In genomic region chr3:154059798-154060197, GRCh38 we compare ENCODE assay signal across 10 cellular contexts.
DNase-seq lines count a peak whose midpoint lies in the region; TF ChIP-seq lines count a peak whose summit lies in the region.
"Had no signal": no experiment of that assay in that cellular context is flagged by ENCODE, and none has a peak within 500 bp of the region (broad histone marks: within the 10 kb centered on the region; RNA-seq: fewer than 3 reads in every experiment).

No MANE protein-coding gene starts in this region.

- H3K4me2 ChIP-seq in hepatocyte: peak overlapping the region; percentile 12

- H3K27ac ChIP-seq in ascending aorta (peak overlapping the region; percentile 70 to 75), hepatocyte (peak overlapping the region; percentile 17), SJCRH30 (no peak overlapping the region)
- H3K27ac ChIP-seq: psoas muscle had no signal

- H3K27me3 ChIP-seq in ascending aorta (no peaks in the 10 kb centered on the region), hepatocyte (no peaks in the 10 kb centered on the region), SJCRH30 (no peaks in the 10 kb centered on the region)

- H3K79me2 ChIP-seq in hepatocyte: no peaks in the 10 kb centered on the region

- H2AFZ ChIP-seq in hepatocyte: peak overlapping the region; percentile 2

- H3K9me2 ChIP-seq in hepatocyte (replicated peaks; ENCODE audit: insufficient read depth): no peaks in the 10 kb centered on the region

- DNase-seq in GM03348 (ENCODE audit: low spot score) (peak; percentile 3), ascending aorta (ENCODE audit: low spot score in 2 of 2) (no peak), hepatocyte (ENCODE audit: low spot score) (peak; percentile 26), retina (peak; percentile 35), NCI-H510A (lab: John Stamatoyannopoulos, UW) (no peak), SJCRH30 (no peak), NCI-H1105 (lab: John Stamatoyannopoulos, UW) (no peak), NCI-H524 (lab: John Stamatoyannopoulos, UW) (no peak)
- DNase-seq: GDM1, psoas muscle had no signal

- H3K4me1 ChIP-seq in ascending aorta: peaks cover 0 to 10% of the 10 kb centered on the region in 2 donors
- H3K4me1 ChIP-seq in hepatocyte (ENCODE audit: insufficient read depth): peaks cover 4% of the 10 kb centered on the region
- no peaks in the 10 kb centered on the region for H3K4me1 ChIP-seq in SJCRH30
- H3K4me1 ChIP-seq: psoas muscle had no signal

- TF ChIP-seq CTCF in ascending aorta (IDR thresholded peaks at IDR 0.05) (no peak), hepatocyte (IDR thresholded peaks at IDR 0.05; ENCODE audit: poor library complexity) (no peak)

- peak overlapping the region in 1 of 2 donors; percentile 30 for H3K4me3 ChIP-seq in ascending aorta
- no peak overlapping the region for H3K4me3 ChIP-seq in hepatocyte
- no peak overlapping the region for H3K4me3 ChIP-seq in SJCRH30
- H3K4me3 ChIP-seq: psoas muscle had no signal

- H4K20me1 ChIP-seq in hepatocyte (ENCODE audit: insufficient read depth, poor library complexity, severe bottlenecking): no peaks in the 10 kb centered on the region

- no peaks in the 10 kb centered on the region for H3K9me3 ChIP-seq in ascending aorta
- H3K9me3 ChIP-seq in hepatocyte (ENCODE audit: low read depth): no peaks in the 10 kb centered on the region
- H3K9me3 ChIP-seq in SJCRH30 (replicated peaks): no peaks in the 10 kb centered on the region
- H3K9me3 ChIP-seq: psoas muscle had no signal

- WGBS in hepatocyte (ENCODE audit: low lambda C conversion rate, missing lambda C conversion rate): 43% methylated on average over 6 of the region's 6 CpGs

- H3K36me3 ChIP-seq in ascending aorta (no peaks in the 10 kb centered on the region), hepatocyte (replicated peaks; ENCODE audit: insufficient read depth, low read depth) (no peaks in the 10 kb centered on the region), SJCRH30 (no peaks in the 10 kb centered on the region)

- intact Hi-C loops in ascending aorta (cut with DNase I): loop anchor here (2.0 kb wide), 3 partner anchors 63 to 183 kb away; no protein-coding TSS in a partner anchor

Comparison
In these comparisons a context has a peak if more than half of its experiments do, and no peak if none do; other contexts are left out.
1. DNase-seq: peak in GM03348 (single experiment), hepatocyte (single experiment) and retina (single experiment); none in ascending aorta (0 of 2), NCI-H510A (single experiment), SJCRH30 (0 of 2), NCI-H1105 (single experiment) and NCI-H524 (0 of 2).